Comparison of ENCODE assay signal across 9 cellular contexts in genomic region chr18:44130365-44130942, GRCh38.
DNase-seq lines count a peak whose midpoint lies in the region; ATAC-seq, FAIRE-seq and TF ChIP-seq lines count a peak whose summit lies in the region.
"Had no signal": no experiment of that assay in that cellular context is flagged by ENCODE, and none has a peak within 500 bp of the region (broad histone marks: within the 10 kb centered on the region; RNA-seq: fewer than 3 reads in every experiment).

No MANE protein-coding gene starts in this region.

- intact Hi-C loops in activated naive CD4-positive, alpha-beta T cell treated with anti-CD3 and anti-CD28 coated beads for 36 hours (cut with micrococcal nuclease) = loop anchor here (1.0 kb wide), 1 partner anchor 1082 kb away; no protein-coding TSS in a partner anchor

- WGBS in A549 (ENCODE audit: missing lambda C conversion rate) = 7% methylated on average over 5 of the region's 5 CpGs

- H3K9me3 ChIP-seq in A549 (no peaks in the 10 kb centered on the region), SJCRH30 (replicated peaks) (no peaks in the 10 kb centered on the region)

- peak; percentile 45 for TF ChIP-seq CTCF in A549 (IDR thresholded peaks at IDR 0.05)
- TF ChIP-seq CTCF in GM12874 (IDR thresholded peaks at IDR 0.05; ENCODE audit: insufficient read depth, low read depth, low read length) = peak; percentile 50; the same call in 1 of the 2 replicates
- TF ChIP-seq CTCF in LNCaP clone FGC (IDR thresholded peaks at IDR 0.05; ENCODE audit: control insufficient read depth, extremely low read depth, insufficient read depth) = peak; percentile 92
- TF ChIP-seq CTCF in foreskin fibroblast (IDR thresholded peaks at IDR 0.05; ENCODE audit: low read depth, low read length) = peak; percentile 55

- H3K4me2 ChIP-seq in A549 = no peak overlapping the region

- H3K36me3 Mint-ChIP-seq in activated naive CD4-positive, alpha-beta T cell treated with anti-CD3 and anti-CD28 coated beads for 36 hours (ENCODE audit: low read depth) = no peaks in the 10 kb centered on the region

- H3K4me3 Mint-ChIP-seq in activated naive CD4-positive, alpha-beta T cell treated with anti-CD3 and anti-CD28 coated beads for 36 hours = no peak overlapping the region

- TF ChIP-seq EP300 in A549 (IDR thresholded peaks at IDR 0.05) = no peak

- no peaks in the 10 kb centered on the region for H3K36me3 ChIP-seq in SJCRH30

- H3K4me1 Mint-ChIP-seq in activated naive CD4-positive, alpha-beta T cell treated with anti-CD3 and anti-CD28 coated beads for 36 hours (ENCODE audit: low read depth) = no peaks in the 10 kb centered on the region

- CTCF ChIA-PET in A549 (lab: Yijun Ruan, JAX) = no interaction called here
- CTCF ChIA-PET in activated naive CD4-positive, alpha-beta T cell treated with anti-CD3 and anti-CD28 coated beads for 36 hours (lab: Charles Lee) = interaction anchor here (1.0 to 1.1 kb wide), 2 partner anchors 1082 to 1254 kb away, joined by 3 to 4 read pairs; no protein-coding TSS in a partner anchor

- ATAC-seq in A549 (peak in 1 of 2 experiments; percentile 51; a peak in 2 of 6 replicates), GM18907 (IDR thresholded peaks at IDR 0.05; ENCODE audit: unreplicated experiment) (no peak)

- no peaks in the 10 kb centered on the region for H3K27me3 ChIP-seq in SJCRH30

- peak; percentile 62 for TF ChIP-seq RAD21 in A549 (conservative IDR thresholded peaks at IDR 0.05 in 1 of 2, IDR thresholded peaks at IDR 0.05 in 1 of 2)

- no peak for TF ChIP-seq POLR2A in A549 (IDR thresholded peaks at IDR 0.05; ENCODE audit: low read length)

- no peaks in the 10 kb centered on the region for H3K27me3 Mint-ChIP-seq in activated naive CD4-positive, alpha-beta T cell treated with anti-CD3 and anti-CD28 coated beads for 36 hours (ENCODE audit: low read depth)

- DNase-seq in A549 (ENCODE audit: low read depth in 1 of 2, low spot score in 1 of 2) (peak; percentile 3 to 14), LNCaP clone FGC (ENCODE audit: low read depth) (peak; percentile 62), SJCRH30 (peak; percentile 24 to 67), foreskin fibroblast (peak; percentile 14 to 64), pulmonary artery endothelial cell (ENCODE audit: low read depth, low spot score) (peak; percentile 15)
- no peak for DNase-seq in activated naive CD4-positive, alpha-beta T cell treated with anti-CD3 and anti-CD28 coated beads for 36 hours

- FAIRE-seq in A549 (lab: Jason Lieb, UNC) = no peak
- FAIRE-seq: colon had no signal

- POLR2A ChIA-PET in A549 (lab: Yijun Ruan, JAX) = no interaction called here

- no peaks in the 10 kb centered on the region for H3K9me3 Mint-ChIP-seq in activated naive CD4-positive, alpha-beta T cell treated with anti-CD3 and anti-CD28 coated beads for 36 hours

- H3K4me3 ChIP-seq in A549 (no peak overlapping the region), LNCaP clone FGC (ENCODE audit: low read depth, low read length) (no peak overlapping the region), SJCRH30 (no peak overlapping the region), foreskin fibroblast (ENCODE audit: low read depth in 1 of 2, low read length in 2 of 2) (no peak overlapping the region)

- H3K27ac ChIP-seq in A549 = no peak overlapping the region
- no peak overlapping the region for H3K27ac ChIP-seq in SJCRH30

- H3K27ac Mint-ChIP-seq in activated naive CD4-positive, alpha-beta T cell treated with anti-CD3 and anti-CD28 coated beads for 36 hours = no peak overlapping the region

- H3K4me1 ChIP-seq in A549 = no peaks in the 10 kb centered on the region
- no peaks in the 10 kb centered on the region for H3K4me1 ChIP-seq in SJCRH30

TF ChIP-seq in A549, 52 proteins besides CTCF, POLR2A, EP300 and RAD21:
- TF ChIP-seq SMC3 (IDR thresholded peaks at IDR 0.05) = peak; percentile 48; the same call in 2 of the 3 replicates
- TF ChIP-seq SREBF2 (IDR thresholded peaks at IDR 0.05) = no peak
